15 cellular contexts compared by ENCODE assay signal in genomic region chr5:126983874-126984266, GRCh38.
"Had no signal": no experiment of that assay in that cellular context is flagged by ENCODE, and none has a peak within 500 bp of the region (broad histone marks: within the 10 kb centered on the region; RNA-seq: fewer than 3 reads in every experiment).

No MANE protein-coding gene starts in this region.

- H3K9me3 Mint-ChIP-seq: activated CD4-positive, alpha-beta T cell treated with anti-CD3 and anti-CD28 coated beads, Interleukin-2, amount 10 ng/mL, durations not matched to agents 7 days and 5 days; activated T-helper 1 cell treated with anti-CD3 and anti-CD28 coated beads, Interleukin-12 subunit alpha, Interleukin-12 subunit beta, Interleukin-2, Interleukin-4 antibody, amounts not matched to agents 30 ng/mL and 10 ng/mL and 1 ng/mL, durations not matched to agents 14 hours and 24 hours and 36 hours had no signal

- H3K36me3 ChIP-seq: sigmoid colon, spleen, stomach, upper lobe of right lung had no signal

- ATAC-seq: upper lobe of right lung had no signal

- H3K27me3 Mint-ChIP-seq: activated CD4-positive, alpha-beta T cell treated with anti-CD3 and anti-CD28 coated beads, Interleukin-2, amount 10 ng/mL, durations not matched to agents 7 days and 5 days had no signal

- H3K4me3 ChIP-seq: sigmoid colon, SK-N-MC, spleen, stomach, testis, upper lobe of right lung had no signal

- H3K27me3 ChIP-seq: sigmoid colon, spleen, stomach, testis, upper lobe of right lung had no signal

- H3K27ac ChIP-seq: sigmoid colon, SK-N-MC, stomach, testis, upper lobe of right lung, VCaP had no signal

- H3K4me1 ChIP-seq: sigmoid colon, stomach, testis, upper lobe of right lung had no signal

- H3K9me3 ChIP-seq: sigmoid colon, spleen, stomach, testis, upper lobe of right lung had no signal

- H3K4me3 Mint-ChIP-seq: activated CD4-positive, alpha-beta T cell treated with anti-CD3 and anti-CD28 coated beads, Interleukin-2, amount 10 ng/mL, durations not matched to agents 7 days and 5 days; activated T-helper 1 cell treated with anti-CD3 and anti-CD28 coated beads, Interleukin-12 subunit alpha, Interleukin-12 subunit beta, Interleukin-2, Interleukin-4 antibody, amounts not matched to agents 30 ng/mL and 10 ng/mL and 1 ng/mL, durations not matched to agents 14 hours and 24 hours and 36 hours had no signal

- DNase-seq: activated CD4-positive, alpha-beta T cell treated with anti-CD3 and anti-CD28 coated beads, Interleukin-2, amount 10 ng/mL, durations not matched to agents 7 days and 5 days; activated CD8-positive, alpha-beta memory T cell treated with anti-CD3 and anti-CD28 coated beads for 24 hours; hippocampal formation; kidney; mesendoderm; sigmoid colon; spleen; stimulated activated CD4-positive, alpha-beta T cell treated with anti-CD3 and anti-CD28 coated beads, Interleukin-1b, Interleukin-23, amount 100 ng/mL, for 48 hours; stomach; T-helper 1 cell; testis; upper lobe of right lung had no signal

- H3K27ac Mint-ChIP-seq: activated CD4-positive, alpha-beta T cell treated with anti-CD3 and anti-CD28 coated beads, Interleukin-2, amount 10 ng/mL, durations not matched to agents 7 days and 5 days; activated T-helper 1 cell treated with anti-CD3 and anti-CD28 coated beads, Interleukin-12 subunit alpha, Interleukin-12 subunit beta, Interleukin-2, Interleukin-4 antibody, amounts not matched to agents 30 ng/mL and 10 ng/mL and 1 ng/mL, durations not matched to agents 14 hours and 24 hours and 36 hours had no signal
